Comparison of ENCODE assay signal across 8 cellular contexts in genomic region chr15:38455096-38455495, GRCh38. TPM values are rescaled to one million over a fixed set of nuclear protein-coding genes. Genes with fewer than 3 reads are reported as not detected.
DNase-seq lines count a peak whose midpoint lies in the region; ATAC-seq and TF ChIP-seq lines count a peak whose summit lies in the region.

No MANE protein-coding gene starts in this region.

- peaks cover 6% of the 10 kb centered on the region for H3K4me1 ChIP-seq in SJSA1 (replicated peaks)
- peaks cover 8% of the 10 kb centered on the region for H3K4me1 ChIP-seq in skeletal muscle satellite cell (ENCODE audit: control insufficient read depth, insufficient read depth, low read length)

- ATAC-seq in HG03378 (IDR thresholded peaks at IDR 0.05; ENCODE audit: unreplicated experiment): no peak

- no peak for TF ChIP-seq CTCF in fibroblast of villous mesenchyme (IDR thresholded peaks at IDR 0.05; ENCODE audit: insufficient read depth, low read depth, low read length)

- H3K27me3 ChIP-seq in SJSA1 (replicated peaks): no peaks in the 10 kb centered on the region
- H3K27me3 ChIP-seq in skeletal muscle satellite cell (ENCODE audit: control insufficient read depth, insufficient read depth, low read length): peaks cover 9% of the 10 kb centered on the region

- H3K9ac ChIP-seq in skeletal muscle satellite cell (ENCODE audit: low read depth, low read length): peak overlapping the region; percentile 96

- no peaks in the 10 kb centered on the region for H3K36me3 ChIP-seq in SJSA1
- H3K36me3 ChIP-seq in skeletal muscle satellite cell (ENCODE audit: insufficient read depth, low read length): no peaks in the 10 kb centered on the region

- H3K4me3 ChIP-seq in SJSA1 (peak overlapping the region; percentile 65), fibroblast of villous mesenchyme (ENCODE audit: low read depth, low read length) (peak overlapping the region; percentile 96), skeletal muscle satellite cell (ENCODE audit: low read length) (peak overlapping the region; percentile 99)

- DNase-seq in NCI-H2171 treated with DMSO at 0.1 percent for 48 hours (lab: John Stamatoyannopoulos, UW) (peak; percentile 22), NCI-H2171 (lab: John Stamatoyannopoulos, UW) (no peak), SJSA1 (ENCODE audit: low read depth in 1 of 2, low spot score in 2 of 2) (peak in 1 of 2 experiments; percentile 3), fibroblast of villous mesenchyme (ENCODE audit: low read depth) (peak; percentile 20), mucosa of gallbladder (ENCODE audit: low spot score) (no peak), HuH-7 (ENCODE audit: low spot score) (no peak)

- H3K27ac ChIP-seq in SJSA1: no peak overlapping the region

- peak overlapping the region; percentile 83 for H3K4me2 ChIP-seq in skeletal muscle satellite cell (ENCODE audit: low read length)

- H3K9me3 ChIP-seq in SJSA1 (replicated peaks) (no peaks in the 10 kb centered on the region), skeletal muscle satellite cell (replicated peaks; ENCODE audit: low read length) (no peaks in the 10 kb centered on the region)

RNA-seq across cellular contexts. Expression of gene FAM98B, which starts 1.2 kb away (rescaled TPM):
- total RNA-seq in SJSA1 (2014; rRNA removed; shearing (Covaris generic)): 3.4 and 13.4 TPM in 2 replicates
- 5.5 and 11.2 TPM in 2 replicates for total RNA-seq in fibroblast of villous mesenchyme
- total RNA-seq in skeletal muscle satellite cell (2012; rRNA removed): 9.2 and 9.6 TPM in 2 replicates
- total RNA-seq in mucosa of gallbladder: 15.0 TPM

Comparison
In these comparisons a context has a peak if more than half of its experiments do, and no peak if none do; other contexts are left out.
1. DNase-seq: peak in NCI-H2171 treated with DMSO at 0.1 percent for 48 hours (single experiment) and fibroblast of villous mesenchyme (single experiment); none in NCI-H2171 (single experiment), mucosa of gallbladder (single experiment) and HuH-7 (single experiment).
2. Peak in every context shown above with its lines, with median percentiles within 50 percentile points of each other: H3K4me3 ChIP-seq.